Comparison of ENCODE assay signal across 9 cellular contexts in genomic region chr3:165805834-165806561, GRCh38. TPM values are rescaled to one million over a fixed set of nuclear protein-coding genes. Genes with fewer than 3 reads are reported as not detected.
A peak's percentile ranks its signal among the peaks of the same experiment; 100 is the strongest.
DNase-seq lines count a peak whose midpoint lies in the region; ATAC-seq and TF ChIP-seq lines count a peak whose summit lies in the region.
"Had no signal": no experiment of that assay in that cellular context is flagged by ENCODE, and none has a peak within 500 bp of the region (broad histone marks: within the 10 kb centered on the region; RNA-seq: fewer than 3 reads in every experiment).

No MANE protein-coding gene starts in this region.

- CTCF ChIA-PET in GM10248 (lab: Yijun Ruan, JAX), result interaction anchor here (1.1 kb wide), 1 partner anchor 11 kb away, joined by 3 read pairs; no protein-coding TSS in a partner anchor
- CTCF ChIA-PET in activated CD8-positive, alpha-beta T cell treated with anti-CD3 and anti-CD28 coated beads for 36 hours (lab: Charles Lee), result no interaction called here

- intact Hi-C loops in activated CD8-positive, alpha-beta T cell treated with anti-CD3 and anti-CD28 coated beads for 36 hours (cut with micrococcal nuclease), result no loop called here

- no peak overlapping the region for H3K27ac Mint-ChIP-seq in activated CD8-positive, alpha-beta T cell treated with anti-CD3 and anti-CD28 coated beads for 36 hours
- no peak overlapping the region for H3K27ac Mint-ChIP-seq in activated T-cell treated with anti-CD3 and anti-CD28 coated beads, Interleukin-2, amount 50 U/mL, for 72 hours

- H3K27ac ChIP-seq in foreskin keratinocyte, result peak overlapping the region; percentile 37

- no peaks in the 10 kb centered on the region for H3K4me1 Mint-ChIP-seq in activated CD8-positive, alpha-beta T cell treated with anti-CD3 and anti-CD28 coated beads for 36 hours (ENCODE audit: low read depth)
- H3K4me1 Mint-ChIP-seq in activated T-cell treated with anti-CD3 and anti-CD28 coated beads, Interleukin-2, amount 50 U/mL, for 72 hours (ENCODE audit: low read depth), result no peaks in the 10 kb centered on the region

- no peaks in the 10 kb centered on the region for H3K27me3 ChIP-seq in foreskin keratinocyte

- no peak for TF ChIP-seq CTCF in GM10248 (IDR thresholded peaks at IDR 0.05; ENCODE audit: control extremely low read depth, extremely low read depth, low read depth, missing control alignments)
- TF ChIP-seq CTCF in foreskin keratinocyte (conservative IDR thresholded peaks at IDR 0.05), result no peak
- TF ChIP-seq CTCF in activated CD8-positive, alpha-beta T cell treated with anti-CD3 and anti-CD28 coated beads for 36 hours (IDR thresholded peaks at IDR 0.05), result no peak

- H3K4me1 ChIP-seq in foreskin keratinocyte, result peaks cover 5% of the 10 kb centered on the region

- ATAC-seq in GM21515 (IDR thresholded peaks at IDR 0.05; ENCODE audit: unreplicated experiment) (peak; percentile 83), HG03442 (IDR thresholded peaks at IDR 0.05; ENCODE audit: unreplicated experiment) (peak; percentile 86), foreskin keratinocyte (peak; percentile 80)
- no peak for ATAC-seq in activated CD4-positive, CD25-positive, alpha-beta regulatory T cell treated with anti-CD3 and anti-CD28 coated beads, Interleukin-2, amount 50 U/mL, for 24 hours
- no peak for ATAC-seq in activated CD8-positive, alpha-beta T cell treated with anti-CD3 and anti-CD28 coated beads for 36 hours
- no peak for ATAC-seq in activated T-cell treated with anti-CD3 and anti-CD28 coated beads, Interleukin-2, amount 50 U/mL, for 72 hours (replicated peaks in 1 of 2)

- H3K9me3 Mint-ChIP-seq in activated CD8-positive, alpha-beta T cell treated with anti-CD3 and anti-CD28 coated beads for 36 hours, result peaks cover 12% of the 10 kb centered on the region
- no peaks in the 10 kb centered on the region for H3K9me3 Mint-ChIP-seq in activated T-cell treated with anti-CD3 and anti-CD28 coated beads, Interleukin-2, amount 50 U/mL, for 72 hours

- DNase-seq in GM10248 (ENCODE audit: extremely low spot score), result peak; percentile 30
- DNase-seq in foreskin keratinocyte, result no peak
- DNase-seq in activated CD8-positive, alpha-beta T cell treated with anti-CD3 and anti-CD28 coated beads for 36 hours, result no peak
- DNase-seq in activated T-cell treated with anti-CD3 and anti-CD28 coated beads, Interleukin-2, amount 50 U/mL, for 72 hours, result no peak
- no peak for DNase-seq in hypothalamus (lab: John Stamatoyannopoulos, UW)
- DNase-seq: SIG-M5 had no signal

- H3K4me3 Mint-ChIP-seq in activated CD8-positive, alpha-beta T cell treated with anti-CD3 and anti-CD28 coated beads for 36 hours, result no peak overlapping the region
- H3K4me3 Mint-ChIP-seq in activated T-cell treated with anti-CD3 and anti-CD28 coated beads, Interleukin-2, amount 50 U/mL, for 72 hours, result no peak overlapping the region

- H3K36me3 Mint-ChIP-seq in activated CD8-positive, alpha-beta T cell treated with anti-CD3 and anti-CD28 coated beads for 36 hours (ENCODE audit: low read depth), result no peaks in the 10 kb centered on the region
- H3K36me3 Mint-ChIP-seq in activated T-cell treated with anti-CD3 and anti-CD28 coated beads, Interleukin-2, amount 50 U/mL, for 72 hours (ENCODE audit: insufficient read depth in 2 of 2), result no peaks in the 10 kb centered on the region

- POLR2A ChIA-PET in GM10248 (lab: Yijun Ruan, JAX), result no interaction called here
- POLR2A ChIA-PET in activated CD8-positive, alpha-beta T cell treated with anti-CD3 and anti-CD28 coated beads for 36 hours (lab: Charles Lee), result no interaction called here

- H3K27me3 Mint-ChIP-seq in activated CD8-positive, alpha-beta T cell treated with anti-CD3 and anti-CD28 coated beads for 36 hours, result no peaks in the 10 kb centered on the region
- H3K27me3 Mint-ChIP-seq in activated T-cell treated with anti-CD3 and anti-CD28 coated beads, Interleukin-2, amount 50 U/mL, for 72 hours (ENCODE audit: low read depth), result no peaks in the 10 kb centered on the region

RNA-seq across cellular contexts. Expression of gene BCHE, which starts 31.2 kb away (rescaled TPM):
- 2.8 and 3.7 TPM in 2 replicates for total RNA-seq in foreskin keratinocyte
- 1.5 and 3.3 TPM in 2 replicates for polyA plus RNA-seq in foreskin keratinocyte
- not detected for total RNA-seq in activated CD8-positive, alpha-beta T cell treated with anti-CD3 and anti-CD28 coated beads for 36 hours
- not detected for total RNA-seq in activated T-cell treated with anti-CD3 and anti-CD28 coated beads, Interleukin-2, amount 50 U/mL, for 72 hours

Comparison
In these comparisons a context has a peak if more than half of its experiments do, and no peak if none do; other contexts are left out.
1. ATAC-seq: peak in GM21515 (single experiment), HG03442 (single experiment) and foreskin keratinocyte (single experiment); none in activated CD4-positive, CD25-positive, alpha-beta regulatory T cell treated with anti-CD3 and anti-CD28 coated beads, Interleukin-2, amount 50 U/mL, for 24 hours (0 of 2), activated CD8-positive, alpha-beta T cell treated with anti-CD3 and anti-CD28 coated beads for 36 hours (single experiment) and activated T-cell treated with anti-CD3 and anti-CD28 coated beads, Interleukin-2, amount 50 U/mL, for 72 hours (0 of 2).